Comparison of ENCODE assay signal across 1 cellular context in the genomic region with DNA sequence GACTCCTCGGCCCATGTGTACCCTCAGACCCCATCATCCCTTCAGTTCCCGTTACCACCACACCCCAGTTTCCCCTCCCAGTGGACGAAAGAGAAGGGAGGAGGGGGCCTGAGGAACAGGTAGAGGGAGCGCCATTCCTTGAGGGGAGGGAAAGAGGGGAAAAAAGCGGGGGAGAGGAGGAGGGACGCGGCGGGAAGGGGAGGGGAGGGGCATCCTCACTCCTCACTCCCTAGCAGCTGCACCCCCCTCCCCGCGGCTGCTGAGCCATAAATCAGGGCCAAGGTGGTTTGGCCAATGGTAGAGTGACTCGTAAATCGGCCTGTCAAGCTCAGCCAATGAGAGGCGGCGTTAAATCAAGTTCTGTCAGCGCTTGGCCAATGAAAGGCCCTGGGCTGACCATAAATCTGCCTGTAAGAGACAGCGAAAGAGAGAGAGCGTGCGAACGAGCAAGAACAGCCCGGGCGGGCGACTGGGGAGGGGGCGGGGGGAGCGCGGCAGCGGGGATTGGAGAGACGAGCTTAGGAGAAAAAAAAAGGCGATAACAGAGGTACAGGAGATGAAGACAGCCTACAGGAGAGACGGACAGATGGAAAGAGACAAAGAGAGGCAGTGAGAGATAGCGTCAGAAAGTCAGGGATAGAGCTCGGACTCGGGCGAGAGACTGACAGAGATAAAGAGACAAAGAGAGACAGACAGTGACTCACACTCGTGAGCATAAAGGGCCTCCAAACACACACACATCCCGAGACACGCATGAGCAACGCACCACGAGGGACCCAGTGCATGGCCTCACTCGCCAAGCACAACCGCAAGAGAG.
TF ChIP-seq lines count a peak whose summit lies in the region.

No MANE protein-coding gene starts in this region.

TF ChIP-seq in K562, 482 proteins besides CTCF, POLR2A, EP300 and RAD21 (continued from another document and continues in another):
- TF ChIP-seq, protein P1, sequence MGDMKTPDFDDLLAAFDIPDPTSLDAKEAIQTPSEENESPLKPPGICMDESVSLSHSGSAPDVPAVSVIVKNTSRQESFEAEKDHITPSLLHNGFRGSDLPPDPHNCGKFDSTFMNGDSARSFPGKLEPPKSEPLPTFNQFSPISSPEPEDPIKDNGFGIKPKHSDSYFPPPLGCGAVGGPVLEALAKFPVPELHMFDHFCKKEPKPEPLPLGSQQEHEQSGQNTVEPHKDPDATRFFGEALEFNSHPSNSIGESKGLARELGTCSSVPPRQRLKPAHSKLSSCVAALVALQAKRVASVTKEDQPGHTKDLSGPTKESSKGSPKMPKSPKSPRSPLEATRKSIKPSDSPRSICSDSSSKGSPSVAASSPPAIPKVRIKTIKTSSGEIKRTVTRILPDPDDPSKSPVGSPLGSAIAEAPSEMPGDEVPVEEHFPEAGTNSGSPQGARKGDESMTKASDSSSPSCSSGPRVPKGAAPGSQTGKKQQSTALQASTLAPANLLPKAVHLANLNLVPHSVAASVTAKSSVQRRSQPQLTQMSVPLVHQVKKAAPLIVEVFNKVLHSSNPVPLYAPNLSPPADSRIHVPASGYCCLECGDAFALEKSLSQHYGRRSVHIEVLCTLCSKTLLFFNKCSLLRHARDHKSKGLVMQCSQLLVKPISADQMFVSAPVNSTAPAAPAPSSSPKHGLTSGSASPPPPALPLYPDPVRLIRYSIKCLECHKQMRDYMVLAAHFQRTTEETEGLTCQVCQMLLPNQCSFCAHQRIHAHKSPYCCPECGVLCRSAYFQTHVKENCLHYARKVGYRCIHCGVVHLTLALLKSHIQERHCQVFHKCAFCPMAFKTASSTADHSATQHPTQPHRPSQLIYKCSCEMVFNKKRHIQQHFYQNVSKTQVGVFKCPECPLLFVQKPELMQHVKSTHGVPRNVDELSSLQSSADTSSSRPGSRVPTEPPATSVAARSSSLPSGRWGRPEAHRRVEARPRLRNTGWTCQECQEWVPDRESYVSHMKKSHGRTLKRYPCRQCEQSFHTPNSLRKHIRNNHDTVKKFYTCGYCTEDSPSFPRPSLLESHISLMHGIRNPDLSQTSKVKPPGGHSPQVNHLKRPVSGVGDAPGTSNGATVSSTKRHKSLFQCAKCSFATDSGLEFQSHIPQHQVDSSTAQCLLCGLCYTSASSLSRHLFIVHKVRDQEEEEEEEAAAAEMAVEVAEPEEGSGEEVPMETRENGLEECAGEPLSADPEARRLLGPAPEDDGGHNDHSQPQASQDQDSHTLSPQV (IDR thresholded peaks at IDR 0.05): peak; percentile 82
- TF ChIP-seq U2AF1 (optimal IDR thresholded peaks at IDR 0.05; ENCODE audit: low read depth, low read length): no peak
- TF ChIP-seq ZNF668 (CRISPR knock-in tag; IDR thresholded peaks at IDR 0.05): no peak
- TF ChIP-seq ZNF778 (CRISPR knock-in tag; IDR thresholded peaks at IDR 0.05): no peak
- TF ChIP-seq, protein P2, sequence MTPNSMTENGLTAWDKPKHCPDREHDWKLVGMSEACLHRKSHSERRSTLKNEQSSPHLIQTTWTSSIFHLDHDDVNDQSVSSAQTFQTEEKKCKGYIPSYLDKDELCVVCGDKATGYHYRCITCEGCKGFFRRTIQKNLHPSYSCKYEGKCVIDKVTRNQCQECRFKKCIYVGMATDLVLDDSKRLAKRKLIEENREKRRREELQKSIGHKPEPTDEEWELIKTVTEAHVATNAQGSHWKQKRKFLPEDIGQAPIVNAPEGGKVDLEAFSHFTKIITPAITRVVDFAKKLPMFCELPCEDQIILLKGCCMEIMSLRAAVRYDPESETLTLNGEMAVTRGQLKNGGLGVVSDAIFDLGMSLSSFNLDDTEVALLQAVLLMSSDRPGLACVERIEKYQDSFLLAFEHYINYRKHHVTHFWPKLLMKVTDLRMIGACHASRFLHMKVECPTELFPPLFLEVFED (CRISPR knock-in tag; conservative IDR thresholded peaks at IDR 0.05): no peak; the same call in 1 of the 2 replicates
- TF ChIP-seq ELF2 (CRISPR knock-in tag; IDR thresholded peaks at IDR 0.05): no peak
- no peak for TF ChIP-seq GTF2A2 (tag; IDR thresholded peaks at IDR 0.05)
- TF ChIP-seq, protein P3, sequence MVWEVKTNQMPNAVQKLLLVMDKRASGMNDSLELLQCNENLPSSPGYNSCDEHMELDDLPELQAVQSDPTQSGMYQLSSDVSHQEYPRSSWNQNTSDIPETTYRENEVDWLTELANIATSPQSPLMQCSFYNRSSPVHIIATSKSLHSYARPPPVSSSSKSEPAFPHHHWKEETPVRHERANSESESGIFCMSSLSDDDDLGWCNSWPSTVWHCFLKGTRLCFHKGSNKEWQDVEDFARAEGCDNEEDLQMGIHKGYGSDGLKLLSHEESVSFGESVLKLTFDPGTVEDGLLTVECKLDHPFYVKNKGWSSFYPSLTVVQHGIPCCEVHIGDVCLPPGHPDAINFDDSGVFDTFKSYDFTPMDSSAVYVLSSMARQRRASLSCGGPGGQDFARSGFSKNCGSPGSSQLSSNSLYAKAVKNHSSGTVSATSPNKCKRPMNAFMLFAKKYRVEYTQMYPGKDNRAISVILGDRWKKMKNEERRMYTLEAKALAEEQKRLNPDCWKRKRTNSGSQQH (CRISPR knock-in tag; IDR thresholded peaks at IDR 0.05): peak; percentile 91
- TF ChIP-seq, protein P4, sequence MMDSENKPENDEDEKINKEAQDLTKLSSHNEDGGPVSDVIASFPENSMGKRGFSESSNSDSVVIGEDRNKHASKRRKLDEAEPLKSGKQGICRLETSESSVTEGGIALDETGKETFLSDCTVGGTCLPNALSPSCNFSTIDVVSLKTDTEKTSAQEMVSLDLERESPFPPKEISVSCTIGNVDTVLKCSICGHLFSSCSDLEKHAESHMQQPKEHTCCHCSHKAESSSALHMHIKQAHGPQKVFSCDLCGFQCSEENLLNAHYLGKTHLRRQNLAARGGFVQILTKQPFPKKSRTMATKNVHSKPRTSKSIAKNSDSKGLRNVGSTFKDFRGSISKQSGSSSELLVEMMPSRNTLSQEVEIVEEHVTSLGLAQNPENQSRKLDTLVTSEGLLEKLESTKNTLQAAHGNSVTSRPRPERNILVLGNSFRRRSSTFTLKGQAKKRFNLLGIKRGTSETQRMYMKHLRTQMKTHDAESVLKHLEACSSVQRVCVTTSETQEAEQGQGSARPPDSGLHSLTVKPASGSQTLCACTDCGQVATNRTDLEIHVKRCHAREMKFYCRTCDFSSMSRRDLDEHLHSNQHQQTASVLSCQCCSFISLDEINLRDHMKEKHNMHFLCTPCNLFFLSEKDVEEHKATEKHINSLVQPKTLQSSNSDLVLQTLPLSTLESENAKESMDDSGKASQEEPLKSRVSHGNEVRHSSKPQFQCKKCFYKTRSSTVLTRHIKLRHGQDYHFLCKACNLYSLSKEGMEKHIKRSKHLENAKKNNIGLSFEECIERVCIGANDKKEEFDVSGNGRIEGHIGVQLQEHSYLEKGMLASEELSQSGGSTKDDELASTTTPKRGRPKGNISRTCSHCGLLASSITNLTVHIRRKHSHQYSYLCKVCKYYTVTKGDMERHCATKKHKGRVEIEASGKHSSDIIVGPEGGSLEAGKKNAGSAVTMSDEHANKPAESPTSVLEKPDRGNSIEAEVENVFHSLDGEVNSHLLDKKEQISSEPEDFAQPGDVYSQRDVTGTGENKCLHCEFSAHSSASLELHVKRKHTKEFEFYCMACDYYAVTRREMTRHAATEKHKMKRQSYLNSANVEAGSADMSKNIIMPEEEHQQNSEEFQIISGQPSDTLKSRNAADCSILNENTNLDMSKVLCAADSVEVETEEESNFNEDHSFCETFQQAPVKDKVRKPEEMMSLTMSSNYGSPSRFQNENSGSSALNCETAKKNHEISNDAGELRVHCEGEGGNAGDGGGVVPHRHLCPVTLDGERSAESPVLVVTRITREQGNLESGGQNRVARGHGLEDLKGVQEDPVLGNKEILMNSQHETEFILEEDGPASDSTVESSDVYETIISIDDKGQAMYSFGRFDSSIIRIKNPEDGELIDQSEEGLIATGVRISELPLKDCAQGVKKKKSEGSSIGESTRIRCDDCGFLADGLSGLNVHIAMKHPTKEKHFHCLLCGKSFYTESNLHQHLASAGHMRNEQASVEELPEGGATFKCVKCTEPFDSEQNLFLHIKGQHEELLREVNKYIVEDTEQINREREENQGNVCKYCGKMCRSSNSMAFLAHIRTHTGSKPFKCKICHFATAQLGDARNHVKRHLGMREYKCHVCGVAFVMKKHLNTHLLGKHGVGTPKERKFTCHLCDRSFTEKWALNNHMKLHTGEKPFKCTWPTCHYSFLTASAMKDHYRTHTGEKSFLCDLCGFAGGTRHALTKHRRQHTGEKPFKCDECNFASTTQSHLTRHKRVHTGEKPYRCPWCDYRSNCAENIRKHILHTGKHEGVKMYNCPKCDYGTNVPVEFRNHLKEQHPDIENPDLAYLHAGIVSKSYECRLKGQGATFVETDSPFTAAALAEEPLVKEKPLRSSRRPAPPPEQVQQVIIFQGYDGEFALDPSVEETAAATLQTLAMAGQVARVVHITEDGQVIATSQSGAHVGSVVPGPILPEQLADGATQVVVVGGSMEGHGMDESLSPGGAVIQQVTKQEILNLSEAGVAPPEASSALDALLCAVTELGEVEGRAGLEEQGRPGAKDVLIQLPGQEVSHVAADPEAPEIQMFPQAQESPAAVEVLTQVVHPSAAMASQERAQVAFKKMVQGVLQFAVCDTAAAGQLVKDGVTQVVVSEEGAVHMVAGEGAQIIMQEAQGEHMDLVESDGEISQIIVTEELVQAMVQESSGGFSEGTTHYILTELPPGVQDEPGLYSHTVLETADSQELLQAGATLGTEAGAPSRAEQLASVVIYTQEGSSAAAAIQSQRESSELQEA (IDR thresholded peaks at IDR 0.05; ENCODE audit: low read depth): peak; percentile 38; the same call in 1 of the 2 replicates
- TF ChIP-seq ZNF347 (CRISPR knock-in tag; IDR thresholded peaks at IDR 0.05; ENCODE audit: low read depth): no peak
- TF ChIP-seq, protein P5, sequence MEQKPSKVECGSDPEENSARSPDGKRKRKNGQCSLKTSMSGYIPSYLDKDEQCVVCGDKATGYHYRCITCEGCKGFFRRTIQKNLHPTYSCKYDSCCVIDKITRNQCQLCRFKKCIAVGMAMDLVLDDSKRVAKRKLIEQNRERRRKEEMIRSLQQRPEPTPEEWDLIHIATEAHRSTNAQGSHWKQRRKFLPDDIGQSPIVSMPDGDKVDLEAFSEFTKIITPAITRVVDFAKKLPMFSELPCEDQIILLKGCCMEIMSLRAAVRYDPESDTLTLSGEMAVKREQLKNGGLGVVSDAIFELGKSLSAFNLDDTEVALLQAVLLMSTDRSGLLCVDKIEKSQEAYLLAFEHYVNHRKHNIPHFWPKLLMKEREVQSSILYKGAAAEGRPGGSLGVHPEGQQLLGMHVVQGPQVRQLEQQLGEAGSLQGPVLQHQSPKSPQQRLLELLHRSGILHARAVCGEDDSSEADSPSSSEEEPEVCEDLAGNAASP (IDR thresholded peaks at IDR 0.05): no peak
- TF ChIP-seq MEF2D (tag; conservative IDR thresholded peaks at IDR 0.05; ENCODE audit: low read depth): peak; percentile 79
- no peak for TF ChIP-seq SRF (CRISPR knock-in tag; IDR thresholded peaks at IDR 0.05)
- TF ChIP-seq, protein P6, sequence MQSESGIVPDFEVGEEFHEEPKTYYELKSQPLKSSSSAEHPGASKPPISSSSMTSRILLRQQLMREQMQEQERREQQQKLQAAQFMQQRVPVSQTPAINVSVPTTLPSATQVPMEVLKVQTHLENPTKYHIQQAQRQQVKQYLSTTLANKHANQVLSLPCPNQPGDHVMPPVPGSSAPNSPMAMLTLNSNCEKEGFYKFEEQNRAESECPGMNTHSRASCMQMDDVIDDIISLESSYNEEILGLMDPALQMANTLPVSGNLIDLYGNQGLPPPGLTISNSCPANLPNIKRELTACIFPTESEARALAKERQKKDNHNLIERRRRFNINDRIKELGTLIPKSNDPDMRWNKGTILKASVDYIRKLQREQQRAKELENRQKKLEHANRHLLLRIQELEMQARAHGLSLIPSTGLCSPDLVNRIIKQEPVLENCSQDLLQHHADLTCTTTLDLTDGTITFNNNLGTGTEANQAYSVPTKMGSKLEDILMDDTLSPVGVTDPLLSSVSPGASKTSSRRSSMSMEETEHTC (IDR thresholded peaks at IDR 0.05): peak; percentile 45; the same call in 1 of the 2 replicates
- TF ChIP-seq, protein P7, sequence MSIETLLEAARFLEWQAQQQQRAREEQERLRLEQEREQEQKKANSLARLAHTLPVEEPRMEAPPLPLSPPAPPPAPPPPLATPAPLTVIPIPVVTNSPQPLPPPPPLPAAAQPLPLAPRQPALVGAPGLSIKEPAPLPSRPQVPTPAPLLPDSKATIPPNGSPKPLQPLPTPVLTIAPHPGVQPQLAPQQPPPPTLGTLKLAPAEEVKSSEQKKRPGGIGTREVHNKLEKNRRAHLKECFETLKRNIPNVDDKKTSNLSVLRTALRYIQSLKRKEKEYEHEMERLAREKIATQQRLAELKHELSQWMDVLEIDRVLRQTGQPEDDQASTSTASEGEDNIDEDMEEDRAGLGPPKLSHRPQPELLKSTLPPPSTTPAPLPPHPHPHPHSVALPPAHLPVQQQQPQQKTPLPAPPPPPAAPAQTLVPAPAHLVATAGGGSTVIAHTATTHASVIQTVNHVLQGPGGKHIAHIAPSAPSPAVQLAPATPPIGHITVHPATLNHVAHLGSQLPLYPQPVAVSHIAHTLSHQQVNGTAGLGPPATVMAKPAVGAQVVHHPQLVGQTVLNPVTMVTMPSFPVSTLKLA (conservative IDR thresholded peaks at IDR 0.05): peak; percentile 88 to 94
- TF ChIP-seq ZNF551 (CRISPR knock-in tag; IDR thresholded peaks at IDR 0.05): no peak
- no peak for TF ChIP-seq SAFB2 (IDR thresholded peaks at IDR 0.05; ENCODE audit: borderline replicate concordance, low read depth, low read length, severe bottlenecking)
- TF ChIP-seq RUNX1 (IDR thresholded peaks at IDR 0.05; ENCODE audit: low read depth): no peak
- no peak for TF ChIP-seq ZNF324 (CRISPR knock-in tag; IDR thresholded peaks at IDR 0.05)
- TF ChIP-seq, protein P8, sequence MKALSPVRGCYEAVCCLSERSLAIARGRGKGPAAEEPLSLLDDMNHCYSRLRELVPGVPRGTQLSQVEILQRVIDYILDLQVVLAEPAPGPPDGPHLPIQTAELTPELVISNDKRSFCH (CRISPR knock-in tag; IDR thresholded peaks at IDR 0.05): no peak
- TF ChIP-seq, protein P8 (tag; IDR thresholded peaks at IDR 0.05): no peak
- TF ChIP-seq, protein P9, sequence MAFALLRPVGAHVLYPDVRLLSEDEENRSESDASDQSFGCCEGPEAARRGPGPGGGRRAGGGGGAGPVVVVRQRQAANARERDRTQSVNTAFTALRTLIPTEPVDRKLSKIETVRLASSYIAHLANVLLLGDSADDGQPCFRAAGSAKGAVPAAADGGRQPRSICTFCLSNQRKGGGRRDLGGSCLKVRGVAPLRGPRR (CRISPR knock-in tag; IDR thresholded peaks at IDR 0.05): no peak
- TF ChIP-seq PHF20 (IDR thresholded peaks at IDR 0.05; ENCODE audit: partially characterized antibody): no peak
- no peak for TF ChIP-seq HNRNPK (IDR thresholded peaks at IDR 0.05; ENCODE audit: low read depth, low read length, poor library complexity, severe bottlenecking)
- no peak for TF ChIP-seq NR3C1 (CRISPR knock-in tag; IDR thresholded peaks at IDR 0.05)
- TF ChIP-seq SRSF9 (IDR thresholded peaks at IDR 0.05; ENCODE audit: borderline replicate concordance, low read depth, low read length): no peak
- no peak for TF ChIP-seq ZBTB8A (IDR thresholded peaks at IDR 0.05; ENCODE audit: partially characterized antibody)
- TF ChIP-seq NELFE (IDR thresholded peaks at IDR 0.05; ENCODE audit: insufficient read depth, insufficient read length): no peak
- TF ChIP-seq ARNT (IDR thresholded peaks at IDR 0.05): peak; percentile 92 to 93
- TF ChIP-seq SIRT6 (IDR thresholded peaks at IDR 0.05; ENCODE audit: low read depth, low read length): no peak
- TF ChIP-seq SMARCA5 (IDR thresholded peaks at IDR 0.05): no peak
- TF ChIP-seq ZNF699 (CRISPR knock-in tag; IDR thresholded peaks at IDR 0.05; ENCODE audit: insufficient replicate concordance): no peak
